Comparison of ENCODE assay signal across 8 cellular contexts in the genomic region with DNA sequence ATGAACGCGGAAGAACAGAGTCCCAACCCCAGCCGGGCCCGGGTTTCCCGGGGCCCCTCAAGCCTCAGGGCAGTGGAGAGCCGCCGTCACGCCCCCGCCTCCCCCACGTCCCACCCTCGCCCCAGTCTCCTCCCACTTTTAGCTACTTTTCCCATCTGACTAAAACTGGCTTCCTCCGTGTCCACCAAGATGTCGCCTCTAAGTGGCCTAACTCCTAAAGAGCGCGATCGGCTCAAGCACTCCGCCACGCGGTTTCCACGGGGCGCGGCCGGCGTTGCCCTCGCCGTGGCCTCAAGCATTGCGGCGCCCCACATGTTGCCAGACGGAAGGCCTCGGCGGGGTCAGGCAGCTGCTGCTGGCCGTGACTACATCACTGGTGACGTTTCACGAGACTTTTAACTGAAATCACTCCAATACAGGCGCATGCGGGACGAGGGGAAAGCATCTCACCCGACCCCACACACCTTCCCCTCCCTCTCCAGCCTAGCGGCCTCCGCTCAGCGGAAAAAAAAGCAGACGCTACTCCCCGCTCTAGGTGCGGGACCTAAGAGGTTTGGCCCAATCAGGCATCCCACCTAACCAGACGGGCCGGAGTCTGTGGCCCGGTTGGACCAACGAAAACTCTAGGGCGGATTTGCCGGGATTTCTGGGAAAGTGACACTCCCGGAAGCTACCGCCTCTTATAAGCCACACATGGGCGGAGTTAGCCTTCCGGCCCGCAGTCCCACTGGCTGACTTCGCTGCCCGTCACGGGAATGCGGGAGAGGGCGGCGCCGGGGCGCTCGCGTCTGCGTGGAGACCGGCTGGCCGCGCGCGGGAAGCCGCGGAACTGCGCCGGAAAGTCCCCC. TPM values are rescaled to one million over a fixed set of nuclear protein-coding genes. Genes with fewer than 3 reads are reported as not detected.
DNase-seq lines count a peak whose midpoint lies in the region; ATAC-seq, FAIRE-seq and TF ChIP-seq lines count a peak whose summit lies in the region.

A gene (plus strand): TSS at position 785 of the 848 bp plus-strand sequence. CDS start 3,251 bp downstream, outside the sequence.

- H3K4me1 Mint-ChIP-seq in type B pancreatic cell (ENCODE audit: unreplicated experiment), result peaks cover 28% of the 10 kb centered on the region

- peaks cover 0 to 24% of the 10 kb centered on the region in 2 donors for H3K4me1 ChIP-seq in adrenal gland (replicated peaks in 1 of 2)

- H3K27me3 ChIP-seq in adrenal gland, result no peaks in the 10 kb centered on the region

- H3K9me3 ChIP-seq in adrenal gland (replicated peaks in 1 of 3), result no peaks in the 10 kb centered on the region

- peak within 1 kb of the TSS; percentile 100 for H3K4me3 Mint-ChIP-seq in type B pancreatic cell

- H3K36me3 ChIP-seq in adrenal gland (replicated peaks in 1 of 2), result peaks cover 0 to 10% of the 10 kb centered on the region in 2 donors

- 0% methylated on average over 24 to 75 of the region's 75 CpGs for WGBS in adrenal gland, 4 donors

- H3K27ac ChIP-seq in adrenal gland, result peak within 1 kb of the TSS; percentile 95 to 100 (median 99)

- peaks cover 8% of the 10 kb centered on the region for H3K36me3 Mint-ChIP-seq in type B pancreatic cell

- peak; percentile 81 for DNase-seq in GM12892 (ENCODE audit: insufficient read length)
- DNase-seq in NCI-H146 (lab: John Stamatoyannopoulos, UW), result peak; percentile 99
- peak; percentile 89 to 96 (median 93) for DNase-seq in T-helper 1 cell
- DNase-seq in adrenal gland, result peak; percentile 98 to 99 (median 98)
- peak; percentile 99 for DNase-seq in cardiac septum (ENCODE audit: low spot score)
- DNase-seq in pons (ENCODE audit: low spot score), result peak; percentile 99
- DNase-seq in type B pancreatic cell (ENCODE audit: extremely low spot score, unreplicated experiment), result peak; percentile 97

- intact Hi-C loops in adrenal gland (cut with DNase I), result loop anchor here in 1 of 2 donors (10.0 kb wide), 1 partner anchor 285 kb away; a partner anchor contains a TSS
- intact Hi-C loops in cardiac septum (cut with DNase I), result loop anchor here (1.0 to 10.0 kb wide), 2 partner anchors 8 to 1705 kb away; a partner anchor contains a TSS

- H3K27me3 Mint-ChIP-seq in type B pancreatic cell, result no peaks in the 10 kb centered on the region

- ATAC-seq in HG02852 (IDR thresholded peaks at IDR 0.05; ENCODE audit: unreplicated experiment), result peak; percentile 80

- FAIRE-seq in GM12892 (lab: Jason Lieb, UNC), result peak; percentile 97

- peak within 1 kb of the TSS; percentile 61 to 96 (median 79) for H3K4me3 ChIP-seq in adrenal gland

- peak; percentile 77; the same call in 1 of the 2 replicates for TF ChIP-seq POLR2A in GM12892 (IDR thresholded peaks at IDR 0.05; ENCODE audit: low read depth, low read length)
- TF ChIP-seq POLR2A in adrenal gland (IDR thresholded peaks at IDR 0.05), result peak; percentile 81 to 93

- H3K9me3 Mint-ChIP-seq in type B pancreatic cell, result no peaks in the 10 kb centered on the region

- H3K27ac Mint-ChIP-seq in type B pancreatic cell, result peak within 1 kb of the TSS; percentile 100

- TF ChIP-seq CTCF in adrenal gland (IDR thresholded peaks at IDR 0.05), result peak in 2 of 6 experiments; percentile 12 to 28
- TF ChIP-seq CTCF in type B pancreatic cell (conservative IDR thresholded peaks at IDR 0.05), result peak; percentile 31

RNA-seq across cellular contexts. Expression of the gene that starts here (rescaled TPM):
- 23.7 TPM for polyA plus RNA-seq in GM12892 (2012; ENCODE audit: missing spikeins)
- total RNA-seq in adrenal gland (10 to 100 TPM; 11.1 to 43.8 (median 20.3) TPM), cardiac septum (10.6 TPM), type B pancreatic cell (ENCODE audit: low replicate concordance) (22.3 and 25.7 TPM in 2 replicates)
- polyA plus RNA-seq in adrenal gland, result 10 to 100 TPM in 2 of 3 donors, 1 to 10 TPM in 1; 9.2 to 17.0 (median 15.5) TPM

Comparison
In these comparisons a context has a peak if more than half of its experiments do, and no peak if none do; other contexts are left out.
1. Peak in every context shown above with its lines: DNase-seq, ATAC-seq, H3K4me3 ChIP-seq and H3K27ac ChIP-seq.